In the genomic region with DNA sequence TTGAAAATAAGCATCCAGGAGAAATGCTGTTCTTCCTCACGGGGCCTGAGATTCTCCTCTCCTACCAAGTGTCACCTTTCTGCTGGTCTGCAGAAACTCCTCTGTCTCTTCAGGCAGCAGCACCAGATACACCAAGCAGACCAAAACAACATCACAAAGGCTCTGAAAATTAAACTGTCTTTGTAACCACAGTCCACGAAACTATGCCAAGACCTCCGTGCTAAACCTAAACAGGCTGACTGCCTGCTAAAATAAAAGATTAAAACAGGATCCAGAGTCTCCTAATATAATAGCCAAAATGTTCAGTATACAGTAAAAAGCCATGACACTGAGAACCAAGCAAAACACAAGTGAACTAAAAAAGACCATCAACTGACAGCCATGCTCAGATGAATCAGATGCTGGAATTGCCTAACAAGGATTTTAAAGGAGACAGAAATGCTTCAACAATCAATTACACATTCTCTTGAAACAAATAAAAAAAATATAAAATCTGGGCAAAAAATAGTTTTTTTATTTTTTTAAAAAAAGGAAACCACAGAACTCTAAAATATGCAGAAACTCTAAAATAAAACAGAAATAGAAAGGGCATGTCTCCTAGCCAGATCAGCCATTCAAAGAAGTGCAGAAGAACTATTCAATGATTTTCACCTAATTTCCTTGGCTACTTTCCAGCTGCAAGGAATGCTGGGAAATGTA, we compare ENCODE assay signal across 14 cellular contexts. TPM values are rescaled to one million over a fixed set of nuclear protein-coding genes. Genes with fewer than 3 reads are reported as not detected.
DNase-seq lines count a peak whose midpoint lies in the region; ATAC-seq, FAIRE-seq and TF ChIP-seq lines count a peak whose summit lies in the region.
"Had no signal": no experiment of that assay in that cellular context is flagged by ENCODE, and none has a peak within 500 bp of the region (broad histone marks: within the 10 kb centered on the region; RNA-seq: fewer than 3 reads in every experiment).

No MANE protein-coding gene starts in this region.

- DNase-seq in neural progenitor cell (ENCODE audit: low spot score) (no peak), retina (no peak), posterior vena cava (ENCODE audit: low spot score) (no peak)
- DNase-seq: ACHN, AML-193, Karpas-422, NCI-H446 treated with DMSO at 0.1 percent for 48 hours, OCI-M1 had no signal

- no peak for TF ChIP-seq CTCF in 22Rv1 (IDR thresholded peaks at IDR 0.05)
- TF ChIP-seq CTCF in neural progenitor cell (IDR thresholded peaks at IDR 0.05) = no peak

- H3K27ac ChIP-seq in 22Rv1 (peak overlapping the region; percentile 94), neural progenitor cell (no peak overlapping the region)
- H3K27ac ChIP-seq: RWPE1 had no signal

- no peaks in the 10 kb centered on the region for H3K27me3 ChIP-seq in neural progenitor cell

- no peak for TF ChIP-seq EP300 in Ishikawa (IDR thresholded peaks at IDR 0.05; ENCODE audit: borderline replicate concordance)

- no peaks in the 10 kb centered on the region for H3K36me3 Mint-ChIP-seq in neural progenitor cell

- H3K4me3 ChIP-seq in neural progenitor cell = no peak overlapping the region

- no peaks in the 10 kb centered on the region for H4K20me1 ChIP-seq in neural progenitor cell (ENCODE audit: low read depth)

- no peaks in the 10 kb centered on the region for H3K9me3 Mint-ChIP-seq in neural progenitor cell

- H3K36me3 ChIP-seq in neural progenitor cell = no peaks in the 10 kb centered on the region

- FAIRE-seq in endometrium (lab: Jason Lieb, UNC) = peak; percentile 89

- no peaks in the 10 kb centered on the region for H3F3A ChIP-seq in neural progenitor cell (ENCODE audit: low read depth)

- peaks cover 9% of the 10 kb centered on the region for H3K4me1 ChIP-seq in neural progenitor cell
- H3K4me1 ChIP-seq: Caco-2 had no signal

- H3K4me3 Mint-ChIP-seq in neural progenitor cell = no peak overlapping the region

- peak overlapping the region; percentile 22 for H3K4me2 ChIP-seq in neural progenitor cell

- no peaks in the 10 kb centered on the region for H3K4me1 Mint-ChIP-seq in neural progenitor cell

- no peak overlapping the region for H3K27ac Mint-ChIP-seq in neural progenitor cell

- ATAC-seq in GM19023 (IDR thresholded peaks at IDR 0.05; ENCODE audit: unreplicated experiment) = no peak

- no peak for TF ChIP-seq RAD21 in Ishikawa (IDR thresholded peaks at IDR 0.05; ENCODE audit: low read depth)

- H3K9me3 ChIP-seq in neural progenitor cell (ENCODE audit: low read depth) = no peaks in the 10 kb centered on the region
- H3K9me3 ChIP-seq: Caco-2 had no signal

- intact Hi-C loops in posterior vena cava (cut with DNase I) = loop anchor here in 1 of 2 donors (5.0 kb wide), 1 partner anchor 500 kb away; no protein-coding TSS in a partner anchor

- no peak overlapping the region for H3K9ac ChIP-seq in neural progenitor cell

- peak overlapping the region; percentile 72 for H2AFZ ChIP-seq in neural progenitor cell (replicated peaks)

- no peaks in the 10 kb centered on the region for H3K79me2 ChIP-seq in neural progenitor cell (ENCODE audit: low read depth)

- H3K27me3 Mint-ChIP-seq in neural progenitor cell (ENCODE audit: insufficient read depth, low read depth) = peaks cover 5% of the 10 kb centered on the region

TF ChIP-seq in Ishikawa, 13 proteins besides CTCF, POLR2A, EP300 and RAD21:
- no peak for TF ChIP-seq CEBPB (IDR thresholded peaks at IDR 0.05)
- TF ChIP-seq, protein P1, sequence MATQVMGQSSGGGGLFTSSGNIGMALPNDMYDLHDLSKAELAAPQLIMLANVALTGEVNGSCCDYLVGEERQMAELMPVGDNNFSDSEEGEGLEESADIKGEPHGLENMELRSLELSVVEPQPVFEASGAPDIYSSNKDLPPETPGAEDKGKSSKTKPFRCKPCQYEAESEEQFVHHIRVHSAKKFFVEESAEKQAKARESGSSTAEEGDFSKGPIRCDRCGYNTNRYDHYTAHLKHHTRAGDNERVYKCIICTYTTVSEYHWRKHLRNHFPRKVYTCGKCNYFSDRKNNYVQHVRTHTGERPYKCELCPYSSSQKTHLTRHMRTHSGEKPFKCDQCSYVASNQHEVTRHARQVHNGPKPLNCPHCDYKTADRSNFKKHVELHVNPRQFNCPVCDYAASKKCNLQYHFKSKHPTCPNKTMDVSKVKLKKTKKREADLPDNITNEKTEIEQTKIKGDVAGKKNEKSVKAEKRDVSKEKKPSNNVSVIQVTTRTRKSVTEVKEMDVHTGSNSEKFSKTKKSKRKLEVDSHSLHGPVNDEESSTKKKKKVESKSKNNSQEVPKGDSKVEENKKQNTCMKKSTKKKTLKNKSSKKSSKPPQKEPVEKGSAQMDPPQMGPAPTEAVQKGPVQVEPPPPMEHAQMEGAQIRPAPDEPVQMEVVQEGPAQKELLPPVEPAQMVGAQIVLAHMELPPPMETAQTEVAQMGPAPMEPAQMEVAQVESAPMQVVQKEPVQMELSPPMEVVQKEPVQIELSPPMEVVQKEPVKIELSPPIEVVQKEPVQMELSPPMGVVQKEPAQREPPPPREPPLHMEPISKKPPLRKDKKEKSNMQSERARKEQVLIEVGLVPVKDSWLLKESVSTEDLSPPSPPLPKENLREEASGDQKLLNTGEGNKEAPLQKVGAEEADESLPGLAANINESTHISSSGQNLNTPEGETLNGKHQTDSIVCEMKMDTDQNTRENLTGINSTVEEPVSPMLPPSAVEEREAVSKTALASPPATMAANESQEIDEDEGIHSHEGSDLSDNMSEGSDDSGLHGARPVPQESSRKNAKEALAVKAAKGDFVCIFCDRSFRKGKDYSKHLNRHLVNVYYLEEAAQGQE (IDR thresholded peaks at IDR 0.05; ENCODE audit: low read depth) = no peak
- TF ChIP-seq NFIC (IDR thresholded peaks at IDR 0.05) = peak; percentile 45; the same call in 1 of the 2 replicates

RNA-seq across cellular contexts. Expression of a gene that starts 50.3 kb away (rescaled TPM):
- 44.2 and 48.1 TPM in 2 replicates for total RNA-seq in neural progenitor cell (ENCODE audit: low replicate concordance)
- total RNA-seq in posterior vena cava = not detected

Comparison
In these comparisons a context has a peak if more than half of its experiments do, and no peak if none do; other contexts are left out.
1. RNA of a gene that starts 50.3 kb away (total RNA-seq): 44.2 to 48.1 TPM in neural progenitor cell; not detected in posterior vena cava; every median in the first group is over 10 times any median in the second.